9 cellular contexts compared by ENCODE assay signal in genomic region chr12:79451988-79452387, GRCh38.
DNase-seq lines count a peak whose midpoint lies in the region; TF ChIP-seq lines count a peak whose summit lies in the region.
"Had no signal": no experiment of that assay in that cellular context is flagged by ENCODE, and none has a peak within 500 bp of the region (broad histone marks: within the 10 kb centered on the region; RNA-seq: fewer than 3 reads in every experiment).

No MANE protein-coding gene starts in this region.

- H3K4me2 ChIP-seq in mammary epithelial cell (ENCODE audit: insufficient read depth, low read depth, low read length): no peak overlapping the region

- intact Hi-C loops in mammary epithelial cell (cut with micrococcal nuclease): no loop called here

- WGBS in mammary epithelial cell (ENCODE audit: low coverage, missing lambda C conversion rate): 40% methylated on average over 6 of the region's 6 CpGs

- peaks cover 15% of the 10 kb centered on the region for H3K4me1 ChIP-seq in mammary epithelial cell (ENCODE audit: insufficient read depth, low read length)
- H3K4me1 ChIP-seq in subcutaneous abdominal adipose tissue (ENCODE audit: control insufficient read depth in 5 of 5, insufficient read depth in 5 of 5, low read length in 5 of 5): peaks cover 0 to 17% (median 0%) of the 10 kb centered on the region in 5 donors

- no peak overlapping the region for H3K4me3 ChIP-seq in mammary epithelial cell (replicated peaks in 1 of 3; ENCODE audit: insufficient read depth in 1 of 3, low read depth in 2 of 3, low read length in 3 of 3)
- no peak overlapping the region for H3K4me3 ChIP-seq in kidney epithelial cell (ENCODE audit: low read depth, low read length)
- H3K4me3 ChIP-seq in subcutaneous abdominal adipose tissue (ENCODE audit: low read depth in 1 of 5, low read length in 5 of 5): peak overlapping the region in 1 of 5 donors; percentile 4

- TF ChIP-seq CTCF in mammary epithelial cell (conservative IDR thresholded peaks at IDR 0.05 in 1 of 2, IDR thresholded peaks at IDR 0.05 in 1 of 2; ENCODE audit: extremely low read depth in 1 of 2, insufficient read depth in 1 of 2, low read depth in 1 of 2, low read length in 2 of 2) (no peak), kidney epithelial cell (IDR thresholded peaks at IDR 0.05; ENCODE audit: insufficient read depth, low read length, poor library complexity, severe bottlenecking) (no peak)

- BruUV-seq in mammary epithelial cell (replicated peaks; lab: Mats Ljungman, UMichigan): no TSS peak

- H3K79me2 ChIP-seq in mammary epithelial cell (ENCODE audit: insufficient read depth, low read length): no peaks in the 10 kb centered on the region

- H3K27ac ChIP-seq in mammary epithelial cell (ENCODE audit: insufficient read depth, low read depth, low read length) (no peak overlapping the region), subcutaneous abdominal adipose tissue (ENCODE audit: low read depth, low read length) (peak overlapping the region; percentile 21)

- H3K9ac ChIP-seq in mammary epithelial cell (ENCODE audit: insufficient read depth, low read length) (no peak overlapping the region), subcutaneous abdominal adipose tissue (ENCODE audit: low read length in 5 of 5) (no peak overlapping the region)

- in situ Hi-C loops in mammary epithelial cell (cut with MboI; ENCODE audit: low sequenced_read_pairs in 2 of 2): loop anchor here in 1 of 2 donors (5.0 kb wide), 1 partner anchor 40 kb away; no protein-coding TSS in a partner anchor

- H3K9me3 ChIP-seq in mammary epithelial cell (replicated peaks; ENCODE audit: insufficient read depth, low read length) (no peaks in the 10 kb centered on the region), subcutaneous abdominal adipose tissue (ENCODE audit: control insufficient read depth in 5 of 5, low read length in 5 of 5) (no peaks in the 10 kb centered on the region)

- CTCF ChIA-PET in mammary epithelial cell (lab: Charles Lee; ENCODE audit: low non-redundant PET): no interaction called here

- H4K20me1 ChIP-seq in mammary epithelial cell (ENCODE audit: insufficient read depth, low read length): no peaks in the 10 kb centered on the region

- H3K36me3 ChIP-seq in mammary epithelial cell (ENCODE audit: insufficient read depth, low read length) (no peaks in the 10 kb centered on the region), kidney epithelial cell (ENCODE audit: control insufficient read depth, insufficient read depth, low read length) (no peaks in the 10 kb centered on the region), subcutaneous abdominal adipose tissue (ENCODE audit: control insufficient read depth in 5 of 5, insufficient read depth in 5 of 5, low read length in 5 of 5) (no peaks in the 10 kb centered on the region)

- dilution Hi-C loops in mammary epithelial cell (cut with HindIII; ENCODE audit: low sequenced_read_pairs): no loop called here

- DNase-seq in HS-5 (ENCODE audit: low read depth): peak; percentile 88
- peak; percentile 84 for DNase-seq in mammary epithelial cell
- peak; percentile 88 for DNase-seq in kidney epithelial cell (ENCODE audit: low read depth)
- DNase-seq in iPS-NIHi11 (ENCODE audit: low spot score): no peak
- no peak for DNase-seq in NCI-H2196 (lab: John Stamatoyannopoulos, UW; ENCODE audit: unreplicated experiment)
- DNase-seq in stimulated activated CD4-positive, alpha-beta T cell treated with anti-CD3 and anti-CD28 coated beads, Interleukin-15, amount 100 ng/mL, for 24 hours: no peak
- no peak for DNase-seq in NCI-H146 (lab: John Stamatoyannopoulos, UW)
- DNase-seq: T-helper 17 cell had no signal

- no peak overlapping the region for H2AFZ ChIP-seq in mammary epithelial cell (ENCODE audit: low read depth, low read length)

- no peaks in the 10 kb centered on the region for H3K27me3 ChIP-seq in mammary epithelial cell (ENCODE audit: insufficient read depth, low read length)
- no peaks in the 10 kb centered on the region for H3K27me3 ChIP-seq in kidney epithelial cell (ENCODE audit: control insufficient read depth, insufficient read depth, low read length)
- H3K27me3 ChIP-seq in subcutaneous abdominal adipose tissue (ENCODE audit: control insufficient read depth in 5 of 5, insufficient read depth in 4 of 5, low read length in 5 of 5): no peaks in the 10 kb centered on the region

Comparison
In these comparisons a context has a peak if more than half of its experiments do, and no peak if none do; other contexts are left out.
1. DNase-seq: peak in HS-5 (single experiment), mammary epithelial cell (single experiment) and kidney epithelial cell (single experiment); none in iPS-NIHi11 (single experiment), NCI-H2196 (single experiment), stimulated activated CD4-positive, alpha-beta T cell treated with anti-CD3 and anti-CD28 coated beads, Interleukin-15, amount 100 ng/mL, for 24 hours (single experiment) and NCI-H146 (single experiment).